Comparison of ENCODE assay signal across 10 cellular contexts in genomic region chr7:51428226-51428887, GRCh38.
A peak's percentile ranks its signal among the peaks of the same experiment; 100 is the strongest.
DNase-seq lines count a peak whose midpoint lies in the region; ATAC-seq, FAIRE-seq and TF ChIP-seq lines count a peak whose summit lies in the region.
"Had no signal": no experiment of that assay in that cellular context is flagged by ENCODE, and none has a peak within 500 bp of the region (broad histone marks: within the 10 kb centered on the region; RNA-seq: fewer than 3 reads in every experiment).

No MANE protein-coding gene starts in this region.

- no peak overlapping the region for H3K56ac ChIP-seq in H1 (replicated peaks; ENCODE audit: insufficient read length, low read depth, low read length)

- H3K4me3 ChIP-seq in H1 (ENCODE audit: extremely low read depth in 1 of 4, insufficient read depth in 2 of 4, low read depth in 3 of 4, low read length in 4 of 4) (no peak overlapping the region), smooth muscle cell (no peak overlapping the region)

- no peak overlapping the region for H2BK12ac ChIP-seq in H1 (ENCODE audit: low read depth, low read length)

- WGBS in H1 (ENCODE audit: extremely low coverage in 1 of 2, insufficient coverage in 1 of 2, insufficient read length in 1 of 2, insufficient replicate concordance in 2 of 2, low coverage in 1 of 2, low lambda C conversion rate in 2 of 2, missing lambda C conversion rate in 1 of 2), 2 experiments = 82% methylated on average over 8 of the region's 8 CpGs; no CpG with 5 or more reads in 1 of the 2 experiments
- 85% methylated on average over 8 of the region's 8 CpGs for WGBS in smooth muscle cell (ENCODE audit: low lambda C conversion rate)

- peaks cover 3% of the 10 kb centered on the region for H3K9me3 Mint-ChIP-seq in stimulated activated memory B cell treated with anti-CD40 and anti-IgM and Interleukin-4, amounts not matched to agents 10 μg/mL and 1 μg/mL and 100 μg/mL, for 72 hours
- H3K9me3 Mint-ChIP-seq: activated T-helper 1 cell treated with anti-CD3 and anti-CD28 coated beads, Interleukin-12 subunit alpha, Interleukin-12 subunit beta, Interleukin-2, Interleukin-4 antibody, amounts not matched to agents 30 ng/mL and 10 ng/mL and 1 ng/mL, durations not matched to agents 14 hours and 24 hours and 36 hours had no signal

- H3K36me3 ChIP-seq in H1 (ENCODE audit: control insufficient read depth in 2 of 4, insufficient read depth in 4 of 4, low read length in 3 of 4) = no peaks in the 10 kb centered on the region
- no peaks in the 10 kb centered on the region for H3K36me3 ChIP-seq in smooth muscle cell (ENCODE audit: low read depth)

- H3K4me3 Mint-ChIP-seq in stimulated activated memory B cell treated with anti-CD40 and anti-IgM and Interleukin-4, amounts not matched to agents 10 μg/mL and 1 μg/mL and 100 μg/mL, for 72 hours = no peak overlapping the region
- H3K4me3 Mint-ChIP-seq: activated T-helper 1 cell treated with anti-CD3 and anti-CD28 coated beads, Interleukin-12 subunit alpha, Interleukin-12 subunit beta, Interleukin-2, Interleukin-4 antibody, amounts not matched to agents 30 ng/mL and 10 ng/mL and 1 ng/mL, durations not matched to agents 14 hours and 24 hours and 36 hours had no signal

- H3F3A ChIP-seq in smooth muscle cell (ENCODE audit: low read depth) = no peaks in the 10 kb centered on the region

- TF ChIP-seq CTCF in H1 (IDR thresholded peaks at IDR 0.05; ENCODE audit: control extremely low read depth in 1 of 3, insufficient read depth in 1 of 3, low read depth in 1 of 3, low read length in 3 of 3) = peak; percentile 18 to 75 (median 73)
- peak; percentile 52 for TF ChIP-seq CTCF in smooth muscle cell (IDR thresholded peaks at IDR 0.05; ENCODE audit: borderline replicate concordance, insufficient read depth, poor library complexity, severe bottlenecking)

- no peak overlapping the region for H4K91ac ChIP-seq in H1 (replicated peaks; ENCODE audit: insufficient read length, low read length)

- TF ChIP-seq EP300 in H1 (IDR thresholded peaks at IDR 0.05; ENCODE audit: borderline replicate concordance in 1 of 2, low read depth in 2 of 2, low read length in 2 of 2) = no peak

- H3K79me1 ChIP-seq in H1 (ENCODE audit: low read depth, low read length) = no peaks in the 10 kb centered on the region

- peak overlapping the region; percentile 63; the same call in 1 of the 2 replicates for H2BK15ac ChIP-seq in H1 (ENCODE audit: low read length)

- H3K4me2 ChIP-seq in H1 (ENCODE audit: insufficient read depth in 1 of 2, low read depth in 2 of 2, low read length in 2 of 2) (no peak overlapping the region), smooth muscle cell (no peak overlapping the region)

- no peak overlapping the region for H2BK20ac ChIP-seq in H1 (ENCODE audit: low read length)

- H3K9me3 ChIP-seq in H1 (ENCODE audit: insufficient read depth in 2 of 2, low read depth in 1 of 2, low read length in 1 of 2) = no peaks in the 10 kb centered on the region
- H3K9me3 ChIP-seq in smooth muscle cell (replicated peaks; ENCODE audit: low read depth) = no peaks in the 10 kb centered on the region

- H3K23ac ChIP-seq in H1 (ENCODE audit: insufficient read length) = no peak overlapping the region

- H3K27ac Mint-ChIP-seq in stimulated activated memory B cell treated with anti-CD40 and anti-IgM and Interleukin-4, amounts not matched to agents 10 μg/mL and 1 μg/mL and 100 μg/mL, for 72 hours = no peak overlapping the region
- H3K27ac Mint-ChIP-seq: activated T-helper 1 cell treated with anti-CD3 and anti-CD28 coated beads, Interleukin-12 subunit alpha, Interleukin-12 subunit beta, Interleukin-2, Interleukin-4 antibody, amounts not matched to agents 30 ng/mL and 10 ng/mL and 1 ng/mL, durations not matched to agents 14 hours and 24 hours and 36 hours had no signal

- no peak overlapping the region for H3K14ac ChIP-seq in H1 (ENCODE audit: insufficient read length)

- H4K8ac ChIP-seq in H1 (ENCODE audit: extremely low read depth, insufficient read depth, low read length) = no peak overlapping the region

- H3K79me2 ChIP-seq in H1 (ENCODE audit: control insufficient read depth in 1 of 2, insufficient read depth in 2 of 2, low read length in 2 of 2) (peaks cover 0 to 2% of the 10 kb centered on the region in 2 experiments; a peak in 1 of 4 replicates), smooth muscle cell (ENCODE audit: low read depth) (no peaks in the 10 kb centered on the region)

- H3K9ac ChIP-seq in H1 (replicated peaks in 1 of 4; ENCODE audit: extremely low read depth in 1 of 4, low read depth in 3 of 4, low read length in 3 of 4) = no peak overlapping the region
- H3K9ac ChIP-seq in smooth muscle cell (ENCODE audit: low read depth) = no peak overlapping the region

- no peak overlapping the region for H3K4ac ChIP-seq in H1 (replicated peaks; ENCODE audit: insufficient read length, low read depth, low read length)

- DNase-seq in SHP77 (lab: John Stamatoyannopoulos, UW) = peak; percentile 15 to 48
- no peak for DNase-seq in SHP77 treated with DMSO at 0.1 percent for 48 hours (lab: John Stamatoyannopoulos, UW)
- DNase-seq in NCI-H69 (lab: John Stamatoyannopoulos, UW) = peak; percentile 68
- peak in 1 of 2 experiments; percentile 56 for DNase-seq in H1 (ENCODE audit: low read depth in 1 of 2, low spot score in 2 of 2)
- DNase-seq in smooth muscle cell (lab: John Stamatoyannopoulos, UW; ENCODE audit: unreplicated experiment) = no peak
- no peak for DNase-seq in stimulated activated CD4-positive, alpha-beta T cell treated with anti-CD3 and anti-CD28 coated beads, Interleukin-12 subunit alpha, Interleukin-12 subunit beta, amount 100 ng/mL, for 4 hours

- H4K20me1 ChIP-seq in H1 (replicated peaks in 1 of 2; ENCODE audit: control insufficient read depth in 1 of 2, insufficient read depth in 2 of 2, low read length in 2 of 2) (no peaks in the 10 kb centered on the region), smooth muscle cell (ENCODE audit: low read depth) (no peaks in the 10 kb centered on the region)

- no peak overlapping the region for H2AK5ac ChIP-seq in H1 (ENCODE audit: low read depth, low read length)

- no peaks in the 10 kb centered on the region for H3K27me3 Mint-ChIP-seq in stimulated activated memory B cell treated with anti-CD40 and anti-IgM and Interleukin-4, amounts not matched to agents 10 μg/mL and 1 μg/mL and 100 μg/mL, for 72 hours

- H2BK120ac ChIP-seq in H1 (replicated peaks; ENCODE audit: low read depth, low read length) = no peak overlapping the region

- H2BK5ac ChIP-seq in H1 (ENCODE audit: low read depth, low read length) = no peak overlapping the region

- H3K18ac ChIP-seq in H1 (ENCODE audit: extremely low read depth, low read length) = no peak overlapping the region

- TF ChIP-seq POLR2A in H1 (IDR thresholded peaks at IDR 0.05; ENCODE audit: control extremely low read depth in 1 of 2, low read depth in 2 of 2, low read length in 2 of 2) = no peak

- H3K23me2 ChIP-seq in H1 (ENCODE audit: low read depth, low read length) = no peaks in the 10 kb centered on the region

- peak; percentile 62 for FAIRE-seq in H1 (lab: Jason Lieb, UNC)

- no peak for ATAC-seq in stimulated activated memory B cell treated with anti-CD40 and anti-IgM and Interleukin-4, amounts not matched to agents 10 μg/mL and 1 μg/mL and 100 μg/mL, for 72 hours
- no peak for ATAC-seq in GM21360 (IDR thresholded peaks at IDR 0.05; ENCODE audit: unreplicated experiment)
- ATAC-seq: sciatic nerve had no signal

- POLR2A ChIA-PET in H1 (lab: Charles Lee; ENCODE audit: partially characterized antibody) = no interaction called here

- CTCF ChIA-PET in H1 (lab: Charles Lee; ENCODE audit: partially characterized antibody) = interaction anchor here (0.6 to 4.8 kb wide), 18 partner anchors 11 to 1764 kb away, joined by 3 to 41 read pairs (median 4); no protein-coding TSS in a partner anchor

- TF ChIP-seq RAD21 in H1 (IDR thresholded peaks at IDR 0.05 in 1 of 2, conservative IDR thresholded peaks at IDR 0.05 in 1 of 2; ENCODE audit: low read depth in 2 of 2, low read length in 2 of 2) = peak; percentile 84 to 87

- H4K5ac ChIP-seq in H1 (ENCODE audit: insufficient read length, low read depth, low read length) = no peak overlapping the region

- H2AFZ ChIP-seq in H1 (ENCODE audit: low read length) (no peak overlapping the region), smooth muscle cell (ENCODE audit: low read depth) (no peak overlapping the region)

- no peak overlapping the region for H3K27ac ChIP-seq in H1 (ENCODE audit: low read depth, low read length)
- no peak overlapping the region for H3K27ac ChIP-seq in smooth muscle cell (ENCODE audit: low read depth)

- no peaks in the 10 kb centered on the region for H3K36me3 Mint-ChIP-seq in stimulated activated memory B cell treated with anti-CD40 and anti-IgM and Interleukin-4, amounts not matched to agents 10 μg/mL and 1 μg/mL and 100 μg/mL, for 72 hours

- no peaks in the 10 kb centered on the region for H3K4me1 Mint-ChIP-seq in stimulated activated memory B cell treated with anti-CD40 and anti-IgM and Interleukin-4, amounts not matched to agents 10 μg/mL and 1 μg/mL and 100 μg/mL, for 72 hours

- H3K27me3 ChIP-seq in H1 (replicated peaks in 1 of 4; ENCODE audit: control insufficient read depth in 3 of 4, extremely low read depth in 1 of 4, insufficient read depth in 3 of 4, low read length in 3 of 4) (no peaks in the 10 kb centered on the region; a peak in 1 of 7 replicates), smooth muscle cell (ENCODE audit: low read depth) (no peaks in the 10 kb centered on the region)

- no peaks in the 10 kb centered on the region; a peak in 1 of 7 replicates for H3K4me1 ChIP-seq in H1 (replicated peaks in 1 of 4; ENCODE audit: control insufficient read depth in 3 of 4, insufficient read depth in 4 of 4, low read length in 3 of 4)
- H3K4me1 ChIP-seq in smooth muscle cell (ENCODE audit: low read depth) = no peaks in the 10 kb centered on the region

TF ChIP-seq in H1, 55 proteins besides CTCF, POLR2A, EP300 and RAD21 (continues in another document):
- TF ChIP-seq TEAD4 (IDR thresholded peaks at IDR 0.05; ENCODE audit: low read depth, low read length) (no peak), RBBP5 (IDR thresholded peaks at IDR 0.05; ENCODE audit: borderline replicate concordance, low read depth, low read length) (no peak), RNF2 (IDR thresholded peaks at IDR 0.05; ENCODE audit: borderline replicate concordance, low read depth, low read length, missing control alignments, poor library complexity, severe bottlenecking) (no peak), GTF2F1 (IDR thresholded peaks at IDR 0.05; ENCODE audit: borderline replicate concordance, low read depth, low read length) (no peak), KDM4A (IDR thresholded peaks at IDR 0.05; ENCODE audit: low read depth, low read length, severe bottlenecking) (no peak), NRF1 (IDR thresholded peaks at IDR 0.05; ENCODE audit: low read depth, low read length) (no peak), CEBPB (IDR thresholded peaks at IDR 0.05; ENCODE audit: low read depth, low read length) (no peak), BCL11A (IDR thresholded peaks at IDR 0.05; ENCODE audit: low read depth in 2 of 2, low read length in 2 of 2) (no peak), SIX5 (IDR thresholded peaks at IDR 0.05; ENCODE audit: low read depth, low read length) (no peak)

Comparison
In these comparisons a context has a peak if more than half of its experiments do, and no peak if none do; other contexts are left out.
1. DNase-seq: peak in SHP77 (2 of 2) and NCI-H69 (single experiment); none in SHP77 treated with DMSO at 0.1 percent for 48 hours (single experiment), smooth muscle cell (single experiment) and stimulated activated CD4-positive, alpha-beta T cell treated with anti-CD3 and anti-CD28 coated beads, Interleukin-12 subunit alpha, Interleukin-12 subunit beta, amount 100 ng/mL, for 4 hours (single experiment).